In the genomic region with DNA sequence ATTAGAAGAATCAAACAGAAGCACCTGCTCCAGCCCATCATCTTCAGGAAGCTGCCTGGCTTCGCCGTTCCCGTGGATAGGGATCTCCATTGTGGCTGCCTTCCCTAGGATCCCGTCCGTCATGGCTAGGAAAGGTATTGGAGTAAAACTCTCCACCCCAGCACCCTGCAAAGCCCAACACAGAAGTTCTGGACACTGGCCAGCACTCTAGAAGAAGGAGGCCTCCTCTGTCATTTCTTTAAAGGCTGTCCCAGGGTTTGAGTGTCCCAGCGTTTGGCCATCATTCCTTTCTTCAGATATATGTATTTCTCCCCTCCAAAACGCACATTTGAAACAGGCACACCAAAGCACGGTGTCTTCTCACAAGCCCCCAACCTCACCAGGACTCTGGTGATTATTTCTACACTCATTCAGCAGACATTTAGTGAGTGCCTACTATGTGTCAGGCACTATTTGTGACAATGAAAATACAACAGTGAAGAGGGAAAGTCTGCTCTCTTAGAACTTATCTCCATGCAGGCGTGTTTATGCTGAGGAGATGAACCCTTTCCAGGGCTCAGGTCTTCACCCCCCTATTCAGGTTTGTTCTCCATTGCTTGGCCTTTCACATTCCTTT, we compare ENCODE assay signal across 8 cellular contexts. TPM values are rescaled to one million over a fixed set of nuclear protein-coding genes. Genes with fewer than 3 reads are reported as not detected.
DNase-seq lines count a peak whose midpoint lies in the region; ATAC-seq and TF ChIP-seq lines count a peak whose summit lies in the region.

No MANE protein-coding gene starts in this region.

- WGBS in HUES64, result 84% methylated on average over 9 of the region's 9 CpGs

- H3K36me3 ChIP-seq in HUES64 (ENCODE audit: insufficient read depth, low read length) (peaks cover 71% of the 10 kb centered on the region), mucosa of rectum (ENCODE audit: control insufficient read depth in 2 of 2, insufficient read depth in 2 of 2, low read length in 2 of 2) (peaks cover 39 to 55% of the 10 kb centered on the region in 2 donors)

- no peaks in the 10 kb centered on the region for H3K27me3 Mint-ChIP-seq in central memory CD8-positive, alpha-beta T cell

- H3K36me3 Mint-ChIP-seq in central memory CD8-positive, alpha-beta T cell (ENCODE audit: insufficient read depth), result peaks cover 39% of the 10 kb centered on the region

- ATAC-seq in central memory CD8-positive, alpha-beta T cell (replicated peaks; ENCODE audit: extremely low read depth, poor library complexity, severe bottlenecking), result no peak
- ATAC-seq in HG03342 (IDR thresholded peaks at IDR 0.05; ENCODE audit: unreplicated experiment), result no peak

- H3K27me3 ChIP-seq in HUES64 (ENCODE audit: insufficient read depth, low read length) (no peaks in the 10 kb centered on the region), mucosa of rectum (ENCODE audit: control insufficient read depth in 2 of 2, insufficient read depth in 2 of 2, low read length in 2 of 2) (no peaks in the 10 kb centered on the region)

- peak overlapping the region; percentile 97 for H3K27ac Mint-ChIP-seq in central memory CD8-positive, alpha-beta T cell (ENCODE audit: low read depth)

- H3K9me3 Mint-ChIP-seq in central memory CD8-positive, alpha-beta T cell, result no peaks in the 10 kb centered on the region

- H3K4me3 ChIP-seq in HUES64 (ENCODE audit: low read length) (peak overlapping the region; percentile 94), mucosa of rectum (ENCODE audit: low read length in 2 of 2) (peak overlapping the region; percentile 91 to 98)

- TF ChIP-seq CTCF in 22Rv1 (IDR thresholded peaks at IDR 0.05), result no peak

- no peak for DNase-seq in central memory CD8-positive, alpha-beta T cell (ENCODE audit: low spot score in 2 of 2)
- no peak for DNase-seq in Kasumi-1 (lab: John Stamatoyannopoulos, UW)
- DNase-seq in medulla oblongata (ENCODE audit: extremely low spot score), result no peak
- no peak for DNase-seq in NOMO-1 (lab: John Stamatoyannopoulos, UW; ENCODE audit: unreplicated experiment in 2 of 2)

- H3K4me3 Mint-ChIP-seq in central memory CD8-positive, alpha-beta T cell, result peak overlapping the region; percentile 91

- H3K9me3 ChIP-seq in HUES64 (ENCODE audit: insufficient read depth, low read depth, low read length) (no peaks in the 10 kb centered on the region), mucosa of rectum (ENCODE audit: control insufficient read depth in 2 of 2, low read length in 2 of 2) (no peaks in the 10 kb centered on the region)

- H3K27ac ChIP-seq in 22Rv1 (peak overlapping the region; percentile 100), HUES64 (ENCODE audit: low read depth, low read length) (peak overlapping the region; percentile 76), mucosa of rectum (ENCODE audit: low read depth in 2 of 2, low read length in 2 of 2) (peak overlapping the region; percentile 90 to 95)

- H3K4me1 Mint-ChIP-seq in central memory CD8-positive, alpha-beta T cell, result peaks cover 42% of the 10 kb centered on the region

- H3K4me1 ChIP-seq in HUES64 (ENCODE audit: insufficient read depth, low read length) (peaks cover 8% of the 10 kb centered on the region), mucosa of rectum (ENCODE audit: control insufficient read depth in 2 of 2, insufficient read depth in 2 of 2, low read length in 2 of 2) (peaks cover 33 to 36% of the 10 kb centered on the region in 2 donors)

- H3K9ac ChIP-seq in HUES64 (ENCODE audit: low read depth, low read length), result peak overlapping the region; percentile 94
- H3K9ac ChIP-seq in mucosa of rectum (ENCODE audit: low read depth in 1 of 2, low read length in 2 of 2), result peak overlapping the region; percentile 70 to 93

RNA-seq across cellular contexts. Expression of gene ARFIP2, which starts 0.7 kb away (rescaled TPM):
- polyA plus RNA-seq in HUES64 (2013, experiment 1 of 2), result 38.4 TPM
- 35.4 TPM for polyA plus RNA-seq in HUES64 (2013, experiment 2 of 2)

RNA-seq across cellular contexts. Expression of gene TIMM10B, which starts 0.9 kb away (rescaled TPM):
- 30.7 TPM for polyA plus RNA-seq in HUES64 (2013, experiment 1 of 2)
- polyA plus RNA-seq in HUES64 (2013, experiment 2 of 2), result 31.5 TPM

RNA-seq across cellular contexts. Expression of gene TRIM3, which starts 6.7 kb away (rescaled TPM):
- polyA plus RNA-seq in HUES64 (2013, experiment 1 of 2), result 5.8 TPM
- polyA plus RNA-seq in HUES64 (2013, experiment 2 of 2), result 8.9 TPM

RNA-seq across cellular contexts. Expression of gene DNHD1, which starts 16.7 kb away (rescaled TPM):
- 2.1 TPM for polyA plus RNA-seq in HUES64 (2013, experiment 1 of 2)
- 3.5 TPM for polyA plus RNA-seq in HUES64 (2013, experiment 2 of 2)

RNA-seq across cellular contexts. Expression of gene HPX, which starts 39.6 kb away (rescaled TPM):
- polyA plus RNA-seq in HUES64 (2013, experiment 1 of 2), result 0.40 TPM
- 0.38 TPM for polyA plus RNA-seq in HUES64 (2013, experiment 2 of 2)
